34 cellular contexts compared by ENCODE assay signal in genomic region chr1:38530957-38531356, GRCh38.
"Had no signal": no experiment of that assay in that cellular context is flagged by ENCODE, and none has a peak within 500 bp of the region (broad histone marks: within the 10 kb centered on the region; RNA-seq: fewer than 3 reads in every experiment).

No MANE protein-coding gene starts in this region.

- H3K36me3 ChIP-seq: MG63 had no signal

- H3K4me3 ChIP-seq: MG63 had no signal

- H3K9me3 ChIP-seq: MG63 had no signal

- H3K27me3 ChIP-seq: MG63 had no signal

- DNase-seq: Karpas-422, Kasumi-1, MG63, MV-4-11, NCI-H1048, NCI-H1092, NCI-H1092 treated with DMSO at 0.1 percent for 48 hours, NCI-H1105, NCI-H1105 treated with DMSO at 0.1 percent for 48 hours, NCI-H1417, NCI-H1417 treated with DMSO at 0.1 percent for 48 hours, NCI-H1436, NCI-H1436 treated with DMSO at 0.1 percent for 48 hours, NCI-H146, NCI-H1694, NCI-H1694 treated with DMSO at 0.1 percent for 48 hours, NCI-H187, NCI-H187 treated with DMSO at 0.1 percent for 48 hours, NCI-H1930, NCI-H2029, NCI-H2029 treated with DMSO at 0.1 percent for 48 hours, NCI-H2081, NCI-H2081 treated with DMSO at 0.1 percent for 48 hours, NCI-H2107, NCI-H2171, NCI-H2171 treated with DMSO at 0.1 percent for 48 hours, NCI-H2227 treated with DMSO at 0.1 percent for 48 hours, NCI-H226, NCI-H345, NCI-H446, NCI-H446 treated with DMSO at 0.1 percent for 48 hours, NCI-H510A, NCI-H510A treated with DMSO at 0.1 percent for 48 hours, NCI-H524 had no signal
